ENCODE assay signal across 1 cellular context in the genomic region with DNA sequence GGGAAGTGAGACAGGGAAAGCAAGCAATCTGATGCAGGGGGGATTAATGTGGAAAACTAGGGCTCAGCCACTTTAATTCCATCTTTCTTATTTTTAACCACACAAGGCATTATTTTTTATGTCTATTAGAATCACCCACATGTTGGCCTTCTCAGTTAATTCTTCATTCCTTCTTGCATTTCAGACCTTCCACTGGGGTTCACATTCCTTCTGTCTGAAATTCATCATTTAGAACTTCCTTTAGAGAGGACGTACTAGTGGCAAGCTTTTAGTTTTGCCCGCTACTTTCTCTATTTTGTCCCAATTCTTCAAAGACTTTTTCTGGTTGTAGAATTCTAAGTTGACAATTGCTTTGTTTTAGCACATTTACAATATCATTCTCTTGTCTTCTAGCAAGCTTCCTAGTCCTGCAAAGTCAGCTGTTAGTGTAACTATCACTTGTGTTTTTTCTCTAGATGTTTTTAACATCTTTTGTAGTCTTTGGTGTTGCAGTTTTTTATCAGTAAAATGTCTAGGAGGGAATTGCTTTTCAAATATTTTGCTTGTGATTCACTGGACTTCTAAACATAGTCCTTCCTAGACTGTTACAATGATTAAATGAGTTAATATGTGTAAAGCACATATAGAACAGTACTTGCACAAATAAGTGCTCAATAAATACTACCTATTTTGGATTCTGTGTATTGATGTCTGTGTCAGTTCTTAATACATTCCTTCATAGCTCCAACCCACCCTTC.
TF ChIP-seq lines count a peak whose summit lies in the region.

No MANE protein-coding gene starts in this region.

TF ChIP-seq in endothelial cell of umbilical vein, 7 proteins besides CTCF, POLR2A, EP300 and RAD21:
- TF ChIP-seq FOS (IDR thresholded peaks at IDR 0.05; ENCODE audit: borderline replicate concordance, insufficient read depth, low read length) (no peak), POLR2AphosphoS5 (IDR thresholded peaks at IDR 0.05; ENCODE audit: insufficient read depth, low read depth, low read length) (no peak), JUN (IDR thresholded peaks at IDR 0.05; ENCODE audit: borderline replicate concordance, insufficient read depth, insufficient read length, low read depth) (no peak), MAX (IDR thresholded peaks at IDR 0.05; ENCODE audit: insufficient read depth, insufficient read length) (no peak), MYC (IDR thresholded peaks at IDR 0.05; ENCODE audit: low read depth, low read length) (no peak), GATA2 (IDR thresholded peaks at IDR 0.05; ENCODE audit: insufficient read depth, insufficient read length, low read depth, low read length) (no peak), EZH2 (IDR thresholded peaks at IDR 0.05; ENCODE audit: borderline replicate concordance, low read depth, low read length, severe bottlenecking) (no peak)
